ENCODE assay signal across 1 cellular context in the genomic region with DNA sequence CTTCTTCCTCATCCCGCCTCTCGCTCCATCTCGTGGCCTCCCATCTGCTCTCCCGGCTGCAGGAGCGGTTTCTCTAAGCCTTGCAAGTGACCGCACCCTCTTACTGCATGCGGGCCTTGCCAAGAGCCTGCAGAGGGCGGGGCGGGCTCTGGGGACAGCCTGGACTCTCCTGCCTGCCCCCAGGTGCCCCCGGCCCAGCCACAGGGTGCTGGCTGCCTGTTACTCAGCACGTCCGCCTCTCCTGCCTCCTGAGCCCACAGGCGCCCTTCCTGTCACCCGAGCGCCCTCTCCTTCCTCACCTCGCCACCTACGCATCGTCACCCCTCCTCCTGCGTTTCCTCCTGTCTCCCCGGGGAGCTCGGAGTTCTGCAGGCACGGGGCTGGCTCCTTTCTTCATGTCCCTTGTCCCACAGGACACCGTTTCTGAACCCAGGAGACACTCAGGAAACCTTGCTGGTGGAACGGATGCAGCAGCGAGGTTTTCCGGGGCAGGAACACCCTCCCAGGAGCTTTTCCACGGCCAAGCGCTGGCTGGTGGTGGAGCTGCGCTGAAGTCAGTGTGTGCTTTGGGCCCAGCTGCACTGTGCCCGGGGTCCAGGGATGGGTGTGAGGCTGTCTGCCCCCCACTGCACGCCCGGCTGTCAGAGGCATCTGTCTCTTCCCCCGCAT.
A peak's percentile ranks its signal among the peaks of the same experiment; 100 is the strongest.
TF ChIP-seq lines count a peak whose summit lies in the region.

No MANE protein-coding gene starts in this region.

TF ChIP-seq in HepG2, 621 proteins besides CTCF, POLR2A, EP300 and RAD21 (continued from another document and continues in another):
- TF ChIP-seq, protein P1, sequence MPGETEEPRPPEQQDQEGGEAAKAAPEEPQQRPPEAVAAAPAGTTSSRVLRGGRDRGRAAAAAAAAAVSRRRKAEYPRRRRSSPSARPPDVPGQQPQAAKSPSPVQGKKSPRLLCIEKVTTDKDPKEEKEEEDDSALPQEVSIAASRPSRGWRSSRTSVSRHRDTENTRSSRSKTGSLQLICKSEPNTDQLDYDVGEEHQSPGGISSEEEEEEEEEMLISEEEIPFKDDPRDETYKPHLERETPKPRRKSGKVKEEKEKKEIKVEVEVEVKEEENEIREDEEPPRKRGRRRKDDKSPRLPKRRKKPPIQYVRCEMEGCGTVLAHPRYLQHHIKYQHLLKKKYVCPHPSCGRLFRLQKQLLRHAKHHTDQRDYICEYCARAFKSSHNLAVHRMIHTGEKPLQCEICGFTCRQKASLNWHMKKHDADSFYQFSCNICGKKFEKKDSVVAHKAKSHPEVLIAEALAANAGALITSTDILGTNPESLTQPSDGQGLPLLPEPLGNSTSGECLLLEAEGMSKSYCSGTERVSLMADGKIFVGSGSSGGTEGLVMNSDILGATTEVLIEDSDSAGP (CRISPR knock-in tag; IDR thresholded peaks at IDR 0.05; ENCODE audit: borderline replicate concordance): no peak
- TF ChIP-seq ZNF382 (CRISPR knock-in tag; IDR thresholded peaks at IDR 0.05; ENCODE audit: borderline replicate concordance) (no peak), ONECUT2 (CRISPR knock-in tag; IDR thresholded peaks at IDR 0.05) (no peak), MTF1 (CRISPR knock-in tag; IDR thresholded peaks at IDR 0.05) (no peak), AGO2 (optimal IDR thresholded peaks at IDR 0.05; ENCODE audit: low read depth, low read length) (peak; percentile 7), ZBTB38 (CRISPR knock-in tag; IDR thresholded peaks at IDR 0.05) (peak; percentile 61), NFIB (CRISPR knock-in tag; IDR thresholded peaks at IDR 0.05; ENCODE audit: borderline replicate concordance) (no peak), NFE2L2 (IDR thresholded peaks at IDR 0.05; ENCODE audit: low read length) (no peak), ZNF225 (CRISPR knock-in tag; IDR thresholded peaks at IDR 0.05) (no peak), ZNF260 (CRISPR knock-in tag; IDR thresholded peaks at IDR 0.05; ENCODE audit: borderline replicate concordance, low read depth) (no peak), ZNF33A (CRISPR knock-in tag; IDR thresholded peaks at IDR 0.05; ENCODE audit: borderline replicate concordance) (no peak), ZNF572 (CRISPR knock-in tag; IDR thresholded peaks at IDR 0.05) (no peak), ZNF121 (CRISPR knock-in tag; IDR thresholded peaks at IDR 0.05) (no peak), SRSF4 (IDR thresholded peaks at IDR 0.05; ENCODE audit: low read depth, low read length, poor library complexity, severe bottlenecking) (no peak), MIER3 (CRISPR knock-in tag; IDR thresholded peaks at IDR 0.05; ENCODE audit: borderline replicate concordance) (no peak), ZSCAN29 (CRISPR knock-in tag; conservative IDR thresholded peaks at IDR 0.05) (no peak), ZNF720 (CRISPR knock-in tag; IDR thresholded peaks at IDR 0.05) (no peak), PCBP1 (IDR thresholded peaks at IDR 0.05; ENCODE audit: borderline replicate concordance, low read depth, low read length) (0 out of 2 replicates have a peak, but pooled peaks have one; percentile 65), ZNF446 (CRISPR knock-in tag; IDR thresholded peaks at IDR 0.05) (no peak), PHB2 (IDR thresholded peaks at IDR 0.05; ENCODE audit: partially characterized antibody) (no peak), GLI4 (CRISPR knock-in tag; IDR thresholded peaks at IDR 0.05; ENCODE audit: borderline replicate concordance) (no peak), WIZ (CRISPR knock-in tag; IDR thresholded peaks at IDR 0.05) (no peak), NFKBIZ (CRISPR knock-in tag; IDR thresholded peaks at IDR 0.05) (no peak), ZNF598 (CRISPR knock-in tag; IDR thresholded peaks at IDR 0.05; ENCODE audit: borderline replicate concordance) (no peak), JUND (CRISPR knock-in tag; IDR thresholded peaks at IDR 0.05) (no peak), ZNF331 (CRISPR knock-in tag; IDR thresholded peaks at IDR 0.05) (no peak)
- TF ChIP-seq, protein P2, sequence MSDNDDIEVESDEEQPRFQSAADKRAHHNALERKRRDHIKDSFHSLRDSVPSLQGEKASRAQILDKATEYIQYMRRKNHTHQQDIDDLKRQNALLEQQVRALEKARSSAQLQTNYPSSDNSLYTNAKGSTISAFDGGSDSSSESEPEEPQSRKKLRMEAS (IDR thresholded peaks at IDR 0.05): peak; percentile 27
- TF ChIP-seq, protein P3, sequence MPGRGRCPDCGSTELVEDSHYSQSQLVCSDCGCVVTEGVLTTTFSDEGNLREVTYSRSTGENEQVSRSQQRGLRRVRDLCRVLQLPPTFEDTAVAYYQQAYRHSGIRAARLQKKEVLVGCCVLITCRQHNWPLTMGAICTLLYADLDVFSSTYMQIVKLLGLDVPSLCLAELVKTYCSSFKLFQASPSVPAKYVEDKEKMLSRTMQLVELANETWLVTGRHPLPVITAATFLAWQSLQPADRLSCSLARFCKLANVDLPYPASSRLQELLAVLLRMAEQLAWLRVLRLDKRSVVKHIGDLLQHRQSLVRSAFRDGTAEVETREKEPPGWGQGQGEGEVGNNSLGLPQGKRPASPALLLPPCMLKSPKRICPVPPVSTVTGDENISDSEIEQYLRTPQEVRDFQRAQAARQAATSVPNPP (CRISPR knock-in tag; IDR thresholded peaks at IDR 0.05): no peak
- TF ChIP-seq, protein P4, sequence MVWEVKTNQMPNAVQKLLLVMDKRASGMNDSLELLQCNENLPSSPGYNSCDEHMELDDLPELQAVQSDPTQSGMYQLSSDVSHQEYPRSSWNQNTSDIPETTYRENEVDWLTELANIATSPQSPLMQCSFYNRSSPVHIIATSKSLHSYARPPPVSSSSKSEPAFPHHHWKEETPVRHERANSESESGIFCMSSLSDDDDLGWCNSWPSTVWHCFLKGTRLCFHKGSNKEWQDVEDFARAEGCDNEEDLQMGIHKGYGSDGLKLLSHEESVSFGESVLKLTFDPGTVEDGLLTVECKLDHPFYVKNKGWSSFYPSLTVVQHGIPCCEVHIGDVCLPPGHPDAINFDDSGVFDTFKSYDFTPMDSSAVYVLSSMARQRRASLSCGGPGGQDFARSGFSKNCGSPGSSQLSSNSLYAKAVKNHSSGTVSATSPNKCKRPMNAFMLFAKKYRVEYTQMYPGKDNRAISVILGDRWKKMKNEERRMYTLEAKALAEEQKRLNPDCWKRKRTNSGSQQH (CRISPR knock-in tag; IDR thresholded peaks at IDR 0.05; ENCODE audit: low read depth): no peak
- TF ChIP-seq, protein P5, sequence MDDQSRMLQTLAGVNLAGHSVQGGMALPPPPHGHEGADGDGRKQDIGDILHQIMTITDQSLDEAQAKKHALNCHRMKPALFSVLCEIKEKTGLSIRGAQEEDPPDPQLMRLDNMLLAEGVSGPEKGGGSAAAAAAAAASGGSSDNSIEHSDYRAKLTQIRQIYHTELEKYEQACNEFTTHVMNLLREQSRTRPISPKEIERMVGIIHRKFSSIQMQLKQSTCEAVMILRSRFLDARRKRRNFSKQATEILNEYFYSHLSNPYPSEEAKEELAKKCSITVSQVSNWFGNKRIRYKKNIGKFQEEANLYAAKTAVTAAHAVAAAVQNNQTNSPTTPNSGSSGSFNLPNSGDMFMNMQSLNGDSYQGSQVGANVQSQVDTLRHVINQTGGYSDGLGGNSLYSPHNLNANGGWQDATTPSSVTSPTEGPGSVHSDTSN (CRISPR knock-in tag; IDR thresholded peaks at IDR 0.05; ENCODE audit: borderline replicate concordance): no peak
- TF ChIP-seq, protein P6, sequence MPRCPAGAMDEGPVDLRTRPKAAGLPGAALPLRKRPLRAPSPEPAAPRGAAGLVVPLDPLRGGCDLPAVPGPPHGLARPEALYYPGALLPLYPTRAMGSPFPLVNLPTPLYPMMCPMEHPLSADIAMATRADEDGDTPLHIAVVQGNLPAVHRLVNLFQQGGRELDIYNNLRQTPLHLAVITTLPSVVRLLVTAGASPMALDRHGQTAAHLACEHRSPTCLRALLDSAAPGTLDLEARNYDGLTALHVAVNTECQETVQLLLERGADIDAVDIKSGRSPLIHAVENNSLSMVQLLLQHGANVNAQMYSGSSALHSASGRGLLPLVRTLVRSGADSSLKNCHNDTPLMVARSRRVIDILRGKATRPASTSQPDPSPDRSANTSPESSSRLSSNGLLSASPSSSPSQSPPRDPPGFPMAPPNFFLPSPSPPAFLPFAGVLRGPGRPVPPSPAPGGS (CRISPR knock-in tag; IDR thresholded peaks at IDR 0.05): no peak
- TF ChIP-seq, protein P7, sequence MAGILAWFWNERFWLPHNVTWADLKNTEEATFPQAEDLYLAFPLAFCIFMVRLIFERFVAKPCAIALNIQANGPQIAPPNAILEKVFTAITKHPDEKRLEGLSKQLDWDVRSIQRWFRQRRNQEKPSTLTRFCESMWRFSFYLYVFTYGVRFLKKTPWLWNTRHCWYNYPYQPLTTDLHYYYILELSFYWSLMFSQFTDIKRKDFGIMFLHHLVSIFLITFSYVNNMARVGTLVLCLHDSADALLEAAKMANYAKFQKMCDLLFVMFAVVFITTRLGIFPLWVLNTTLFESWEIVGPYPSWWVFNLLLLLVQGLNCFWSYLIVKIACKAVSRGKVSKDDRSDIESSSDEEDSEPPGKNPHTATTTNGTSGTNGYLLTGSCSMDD (CRISPR knock-in tag; IDR thresholded peaks at IDR 0.05): no peak
- TF ChIP-seq, protein P8, sequence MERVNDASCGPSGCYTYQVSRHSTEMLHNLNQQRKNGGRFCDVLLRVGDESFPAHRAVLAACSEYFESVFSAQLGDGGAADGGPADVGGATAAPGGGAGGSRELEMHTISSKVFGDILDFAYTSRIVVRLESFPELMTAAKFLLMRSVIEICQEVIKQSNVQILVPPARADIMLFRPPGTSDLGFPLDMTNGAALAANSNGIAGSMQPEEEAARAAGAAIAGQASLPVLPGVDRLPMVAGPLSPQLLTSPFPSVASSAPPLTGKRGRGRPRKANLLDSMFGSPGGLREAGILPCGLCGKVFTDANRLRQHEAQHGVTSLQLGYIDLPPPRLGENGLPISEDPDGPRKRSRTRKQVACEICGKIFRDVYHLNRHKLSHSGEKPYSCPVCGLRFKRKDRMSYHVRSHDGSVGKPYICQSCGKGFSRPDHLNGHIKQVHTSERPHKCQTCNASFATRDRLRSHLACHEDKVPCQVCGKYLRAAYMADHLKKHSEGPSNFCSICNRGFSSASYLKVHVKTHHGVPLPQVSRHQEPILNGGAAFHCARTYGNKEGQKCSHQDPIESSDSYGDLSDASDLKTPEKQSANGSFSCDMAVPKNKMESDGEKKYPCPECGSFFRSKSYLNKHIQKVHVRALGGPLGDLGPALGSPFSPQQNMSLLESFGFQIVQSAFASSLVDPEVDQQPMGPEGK (CRISPR knock-in tag; IDR thresholded peaks at IDR 0.05): peak; percentile 34; the same call in 1 of the 2 replicates
- TF ChIP-seq, protein P9, sequence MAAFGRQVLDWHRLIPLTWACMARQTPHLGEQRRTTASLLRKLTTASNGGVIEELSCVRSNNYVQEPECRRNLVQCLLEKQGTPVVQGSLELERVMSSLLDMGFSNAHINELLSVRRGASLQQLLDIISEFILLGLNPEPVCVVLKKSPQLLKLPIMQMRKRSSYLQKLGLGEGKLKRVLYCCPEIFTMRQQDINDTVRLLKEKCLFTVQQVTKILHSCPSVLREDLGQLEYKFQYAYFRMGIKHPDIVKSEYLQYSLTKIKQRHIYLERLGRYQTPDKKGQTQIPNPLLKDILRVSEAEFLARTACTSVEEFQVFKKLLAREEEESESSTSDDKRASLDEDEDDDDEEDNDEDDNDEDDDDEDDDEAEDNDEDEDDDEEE (CRISPR knock-in tag; IDR thresholded peaks at IDR 0.05): no peak
- TF ChIP-seq, protein P10, sequence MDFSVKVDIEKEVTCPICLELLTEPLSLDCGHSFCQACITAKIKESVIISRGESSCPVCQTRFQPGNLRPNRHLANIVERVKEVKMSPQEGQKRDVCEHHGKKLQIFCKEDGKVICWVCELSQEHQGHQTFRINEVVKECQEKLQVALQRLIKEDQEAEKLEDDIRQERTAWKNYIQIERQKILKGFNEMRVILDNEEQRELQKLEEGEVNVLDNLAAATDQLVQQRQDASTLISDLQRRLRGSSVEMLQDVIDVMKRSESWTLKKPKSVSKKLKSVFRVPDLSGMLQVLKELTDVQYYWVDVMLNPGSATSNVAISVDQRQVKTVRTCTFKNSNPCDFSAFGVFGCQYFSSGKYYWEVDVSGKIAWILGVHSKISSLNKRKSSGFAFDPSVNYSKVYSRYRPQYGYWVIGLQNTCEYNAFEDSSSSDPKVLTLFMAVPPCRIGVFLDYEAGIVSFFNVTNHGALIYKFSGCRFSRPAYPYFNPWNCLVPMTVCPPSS (IDR thresholded peaks at IDR 0.05): no peak
- TF ChIP-seq, protein P11, sequence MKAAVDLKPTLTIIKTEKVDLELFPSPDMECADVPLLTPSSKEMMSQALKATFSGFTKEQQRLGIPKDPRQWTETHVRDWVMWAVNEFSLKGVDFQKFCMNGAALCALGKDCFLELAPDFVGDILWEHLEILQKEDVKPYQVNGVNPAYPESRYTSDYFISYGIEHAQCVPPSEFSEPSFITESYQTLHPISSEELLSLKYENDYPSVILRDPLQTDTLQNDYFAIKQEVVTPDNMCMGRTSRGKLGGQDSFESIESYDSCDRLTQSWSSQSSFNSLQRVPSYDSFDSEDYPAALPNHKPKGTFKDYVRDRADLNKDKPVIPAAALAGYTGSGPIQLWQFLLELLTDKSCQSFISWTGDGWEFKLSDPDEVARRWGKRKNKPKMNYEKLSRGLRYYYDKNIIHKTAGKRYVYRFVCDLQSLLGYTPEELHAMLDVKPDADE (CRISPR knock-in tag; IDR thresholded peaks at IDR 0.05): no peak
- TF ChIP-seq, protein P12, sequence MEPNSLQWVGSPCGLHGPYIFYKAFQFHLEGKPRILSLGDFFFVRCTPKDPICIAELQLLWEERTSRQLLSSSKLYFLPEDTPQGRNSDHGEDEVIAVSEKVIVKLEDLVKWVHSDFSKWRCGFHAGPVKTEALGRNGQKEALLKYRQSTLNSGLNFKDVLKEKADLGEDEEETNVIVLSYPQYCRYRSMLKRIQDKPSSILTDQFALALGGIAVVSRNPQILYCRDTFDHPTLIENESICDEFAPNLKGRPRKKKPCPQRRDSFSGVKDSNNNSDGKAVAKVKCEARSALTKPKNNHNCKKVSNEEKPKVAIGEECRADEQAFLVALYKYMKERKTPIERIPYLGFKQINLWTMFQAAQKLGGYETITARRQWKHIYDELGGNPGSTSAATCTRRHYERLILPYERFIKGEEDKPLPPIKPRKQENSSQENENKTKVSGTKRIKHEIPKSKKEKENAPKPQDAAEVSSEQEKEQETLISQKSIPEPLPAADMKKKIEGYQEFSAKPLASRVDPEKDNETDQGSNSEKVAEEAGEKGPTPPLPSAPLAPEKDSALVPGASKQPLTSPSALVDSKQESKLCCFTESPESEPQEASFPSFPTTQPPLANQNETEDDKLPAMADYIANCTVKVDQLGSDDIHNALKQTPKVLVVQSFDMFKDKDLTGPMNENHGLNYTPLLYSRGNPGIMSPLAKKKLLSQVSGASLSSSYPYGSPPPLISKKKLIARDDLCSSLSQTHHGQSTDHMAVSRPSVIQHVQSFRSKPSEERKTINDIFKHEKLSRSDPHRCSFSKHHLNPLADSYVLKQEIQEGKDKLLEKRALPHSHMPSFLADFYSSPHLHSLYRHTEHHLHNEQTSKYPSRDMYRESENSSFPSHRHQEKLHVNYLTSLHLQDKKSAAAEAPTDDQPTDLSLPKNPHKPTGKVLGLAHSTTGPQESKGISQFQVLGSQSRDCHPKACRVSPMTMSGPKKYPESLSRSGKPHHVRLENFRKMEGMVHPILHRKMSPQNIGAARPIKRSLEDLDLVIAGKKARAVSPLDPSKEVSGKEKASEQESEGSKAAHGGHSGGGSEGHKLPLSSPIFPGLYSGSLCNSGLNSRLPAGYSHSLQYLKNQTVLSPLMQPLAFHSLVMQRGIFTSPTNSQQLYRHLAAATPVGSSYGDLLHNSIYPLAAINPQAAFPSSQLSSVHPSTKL (CRISPR knock-in tag; IDR thresholded peaks at IDR 0.05): no peak
